16 cellular contexts compared by ENCODE assay signal in the genomic region with DNA sequence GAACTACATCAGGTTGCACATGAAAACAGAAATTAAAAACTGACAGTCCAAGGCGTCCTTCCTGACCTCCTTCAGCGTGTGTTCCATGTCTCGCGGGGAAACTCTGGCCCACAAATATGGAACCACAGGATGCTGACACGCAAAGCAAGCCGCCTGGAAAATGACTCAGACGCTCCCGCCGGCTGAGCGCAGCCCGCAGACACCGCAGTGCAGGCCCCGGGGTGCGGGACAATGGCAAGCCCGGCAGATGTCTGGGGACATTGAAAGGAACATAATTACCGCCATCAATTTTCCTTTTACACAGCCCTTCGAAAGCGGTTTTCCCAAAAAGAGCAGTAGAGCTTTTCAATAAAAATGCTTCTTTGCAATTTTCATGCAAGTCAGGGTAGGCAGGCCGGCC.
DNase-seq lines count a peak whose midpoint lies in the region; ATAC-seq, FAIRE-seq and TF ChIP-seq lines count a peak whose summit lies in the region.
"Had no signal": no experiment of that assay in that cellular context is flagged by ENCODE, and none has a peak within 500 bp of the region (broad histone marks: within the 10 kb centered on the region; RNA-seq: fewer than 3 reads in every experiment).

No MANE protein-coding gene starts in this region.

- H3K27me3 ChIP-seq in H1 (replicated peaks in 1 of 4; ENCODE audit: control insufficient read depth in 3 of 4, extremely low read depth in 1 of 4, insufficient read depth in 3 of 4, low read length in 3 of 4) (peaks cover 0 to 4% (median 2%) of the 10 kb centered on the region in 4 experiments; a peak in 2 of 7 replicates), heart right ventricle (peaks cover 0 to 8% (median 0%) of the 10 kb centered on the region in 7 donors)
- H3K27me3 ChIP-seq: upper lobe of left lung had no signal

- peak overlapping the region; percentile 36; the same call in 1 of the 2 replicates for H3K18ac ChIP-seq in H1 (ENCODE audit: extremely low read depth, low read length)

- peak overlapping the region in 1 of 4 experiments; percentile 1; a peak in 1 of 8 replicates for H3K4me3 ChIP-seq in H1 (ENCODE audit: extremely low read depth in 1 of 4, insufficient read depth in 2 of 4, low read depth in 3 of 4, low read length in 4 of 4)
- no peak overlapping the region for H3K4me3 ChIP-seq in heart right ventricle
- H3K4me3 ChIP-seq: mucosa of descending colon, upper lobe of left lung had no signal

- H3K4me3 Mint-ChIP-seq in neural crest cell, result peak overlapping the region; percentile 1
- H3K4me3 Mint-ChIP-seq: dendritic cell treated with granulocyte-macrophage colony-stimulating factor and Interleukin-4, amounts not matched to agents 40 ng/mL and 50 ng/mL, for 4 days had no signal

- H2BK20ac ChIP-seq in H1 (ENCODE audit: low read length), result no peak overlapping the region

- peak; percentile 90 for DNase-seq in Daoy (ENCODE audit: low read depth)
- peak; percentile 39 to 77 for DNase-seq in NCI-H1930 (lab: John Stamatoyannopoulos, UW)
- DNase-seq in H1 (ENCODE audit: low read depth in 1 of 2, low spot score in 2 of 2), result peak in 1 of 2 experiments; percentile 57
- no peak for DNase-seq in neural crest cell (ENCODE audit: low read depth, low spot score)
- DNase-seq in heart right ventricle, result no peak
- DNase-seq in HCEC 1CT, result no peak
- DNase-seq: activated T-cell treated with anti-CD3 and anti-CD28 coated beads, Interleukin-2, amount 50 U/mL, for 1 hour; mucosa of descending colon; NCI-H2107; stimulated activated CD4-positive, alpha-beta T cell treated with anti-CD3 and anti-CD28 coated beads, Interleukin-2, amount 100 ng/mL, for 48 hours had no signal

- no peak overlapping the region for H2AFZ ChIP-seq in H1 (ENCODE audit: low read length)

- H3K36me3 ChIP-seq in H1 (ENCODE audit: control insufficient read depth in 2 of 4, insufficient read depth in 4 of 4, low read length in 3 of 4) (no peaks in the 10 kb centered on the region), heart right ventricle (no peaks in the 10 kb centered on the region)
- H3K36me3 ChIP-seq: upper lobe of left lung had no signal

- H3K14ac ChIP-seq in H1 (ENCODE audit: insufficient read length), result no peak overlapping the region

- H4K91ac ChIP-seq in H1 (replicated peaks; ENCODE audit: insufficient read length, low read length), result no peak overlapping the region

- no peak overlapping the region for H4K8ac ChIP-seq in H1 (ENCODE audit: extremely low read depth, insufficient read depth, low read length)

- ATAC-seq in HG03457 (IDR thresholded peaks at IDR 0.05; ENCODE audit: unreplicated experiment) (no peak), HG02588 (IDR thresholded peaks at IDR 0.05; ENCODE audit: unreplicated experiment) (no peak), heart right ventricle (no peak)
- ATAC-seq: activated CD4-positive, CD25-positive, alpha-beta regulatory T cell treated with anti-CD3 and anti-CD28 coated beads, Interleukin-2, amount 50 U/mL, for 24 hours; mucosa of descending colon had no signal

- no peak for TF ChIP-seq RAD21 in H1 (IDR thresholded peaks at IDR 0.05 in 1 of 2, conservative IDR thresholded peaks at IDR 0.05 in 1 of 2; ENCODE audit: low read depth in 2 of 2, low read length in 2 of 2)

- H3K79me1 ChIP-seq in H1 (ENCODE audit: low read depth, low read length), result no peaks in the 10 kb centered on the region

- no peak overlapping the region for H3K4ac ChIP-seq in H1 (replicated peaks; ENCODE audit: insufficient read length, low read depth, low read length)

- H3K56ac ChIP-seq in H1 (replicated peaks; ENCODE audit: insufficient read length, low read depth, low read length), result no peak overlapping the region

- H3K9ac ChIP-seq in H1 (replicated peaks in 1 of 4; ENCODE audit: extremely low read depth in 1 of 4, low read depth in 3 of 4, low read length in 3 of 4), result no peak overlapping the region

- H3K27ac ChIP-seq in H1 (ENCODE audit: low read depth, low read length) (no peak overlapping the region), heart right ventricle (no peak overlapping the region)
- H3K27ac ChIP-seq: upper lobe of left lung had no signal

- no peaks in the 10 kb centered on the region for H3K23me2 ChIP-seq in H1 (ENCODE audit: low read depth, low read length)

- H2AK5ac ChIP-seq in H1 (ENCODE audit: low read depth, low read length), result no peak overlapping the region

- no peak overlapping the region for H3K23ac ChIP-seq in H1 (ENCODE audit: insufficient read length)

- no peak for TF ChIP-seq EP300 in H1 (IDR thresholded peaks at IDR 0.05; ENCODE audit: borderline replicate concordance in 1 of 2, low read depth in 2 of 2, low read length in 2 of 2)

- H3K27ac Mint-ChIP-seq in neural crest cell (ENCODE audit: unreplicated experiment), result no peak overlapping the region
- H3K27ac Mint-ChIP-seq: dendritic cell treated with granulocyte-macrophage colony-stimulating factor and Interleukin-4, amounts not matched to agents 40 ng/mL and 50 ng/mL, for 4 days had no signal

- H2BK12ac ChIP-seq in H1 (ENCODE audit: low read depth, low read length), result no peak overlapping the region

- POLR2A ChIA-PET in H1 (lab: Charles Lee; ENCODE audit: partially characterized antibody), result no interaction called here

- no peak overlapping the region for H4K5ac ChIP-seq in H1 (ENCODE audit: insufficient read length, low read depth, low read length)

- CTCF ChIA-PET in H1 (lab: Charles Lee; ENCODE audit: partially characterized antibody), result interaction anchor here (0.7 to 1.6 kb wide), 7 partner anchors 19 to 236 kb away, joined by 3 to 5 read pairs (median 3); no protein-coding TSS in a partner anchor

- no peaks in the 10 kb centered on the region for H3K27me3 Mint-ChIP-seq in neural crest cell (ENCODE audit: low read depth)
- H3K27me3 Mint-ChIP-seq: dendritic cell treated with granulocyte-macrophage colony-stimulating factor and Interleukin-4, amounts not matched to agents 40 ng/mL and 50 ng/mL, for 4 days had no signal

- TF ChIP-seq CTCF in H1 (IDR thresholded peaks at IDR 0.05; ENCODE audit: control extremely low read depth in 1 of 3, insufficient read depth in 1 of 3, low read depth in 1 of 3, low read length in 3 of 3), result no peak
- TF ChIP-seq CTCF in neural crest cell (conservative IDR thresholded peaks at IDR 0.05), result no peak
- no peak for TF ChIP-seq CTCF in heart right ventricle (IDR thresholded peaks at IDR 0.05)

- H3K79me2 ChIP-seq in H1 (ENCODE audit: control insufficient read depth in 1 of 2, insufficient read depth in 2 of 2, low read length in 2 of 2), result no peaks in the 10 kb centered on the region

- no peaks in the 10 kb centered on the region for H3K9me3 Mint-ChIP-seq in neural crest cell
- H3K9me3 Mint-ChIP-seq: dendritic cell treated with granulocyte-macrophage colony-stimulating factor and Interleukin-4, amounts not matched to agents 40 ng/mL and 50 ng/mL, for 4 days had no signal

- no peaks in the 10 kb centered on the region for H4K20me1 ChIP-seq in H1 (replicated peaks in 1 of 2; ENCODE audit: control insufficient read depth in 1 of 2, insufficient read depth in 2 of 2, low read length in 2 of 2)

- no peaks in the 10 kb centered on the region for H3K36me3 Mint-ChIP-seq in neural crest cell (ENCODE audit: low read depth)

- H2BK5ac ChIP-seq in H1 (ENCODE audit: low read depth, low read length), result 0 out of 2 replicates have a peak overlapping the region, but pooled peaks have one; percentile 26

- no peak for FAIRE-seq in H1 (lab: Jason Lieb, UNC)
- FAIRE-seq: islet of Langerhans had no signal

- H2BK120ac ChIP-seq in H1 (replicated peaks; ENCODE audit: low read depth, low read length), result no peak overlapping the region

- peaks cover 2 to 9% (median 2%) of the 10 kb centered on the region in 4 experiments; a peak in 6 of 7 replicates for H3K4me1 ChIP-seq in H1 (replicated peaks in 1 of 4; ENCODE audit: control insufficient read depth in 3 of 4, insufficient read depth in 4 of 4, low read length in 3 of 4)
- H3K4me1 ChIP-seq in heart right ventricle, result no peaks in the 10 kb centered on the region
- H3K4me1 ChIP-seq: upper lobe of left lung had no signal

- H3K4me2 ChIP-seq in H1 (ENCODE audit: insufficient read depth in 1 of 2, low read depth in 2 of 2, low read length in 2 of 2), result peak overlapping the region in 1 of 2 experiments; percentile 15; a peak in 1 of 4 replicates

- H2BK15ac ChIP-seq in H1 (ENCODE audit: low read length), result no peak overlapping the region

- intact Hi-C loops in heart right ventricle (cut with DNase I), result no loop called here

- TF ChIP-seq POLR2A in H1 (IDR thresholded peaks at IDR 0.05; ENCODE audit: control extremely low read depth in 1 of 2, low read depth in 2 of 2, low read length in 2 of 2), result no peak

- H3K4me1 Mint-ChIP-seq in neural crest cell, result peaks cover 64% of the 10 kb centered on the region

- 57% methylated on average over 19 of the region's 19 CpGs; no CpG with 5 or more reads in 1 of the 2 experiments for WGBS in H1 (ENCODE audit: extremely low coverage in 1 of 2, insufficient coverage in 1 of 2, insufficient read length in 1 of 2, insufficient replicate concordance in 2 of 2, low coverage in 1 of 2, low lambda C conversion rate in 2 of 2, missing lambda C conversion rate in 1 of 2), 2 experiments
- 83 to 87% methylated on average over 19 of the region's 19 CpGs for WGBS in heart right ventricle, 2 donors

- H3K9me3 ChIP-seq in H1 (ENCODE audit: insufficient read depth in 2 of 2, low read depth in 1 of 2, low read length in 1 of 2) (no peaks in the 10 kb centered on the region), heart right ventricle (no peaks in the 10 kb centered on the region)
- H3K9me3 ChIP-seq: mucosa of descending colon, upper lobe of left lung had no signal

TF ChIP-seq in H1, 55 proteins besides CTCF, POLR2A, EP300 and RAD21:
- TF ChIP-seq CTBP2 (IDR thresholded peaks at IDR 0.05; ENCODE audit: borderline replicate concordance, insufficient read depth, insufficient read length, low read length) (no peak), JUN (IDR thresholded peaks at IDR 0.05; ENCODE audit: low read depth, low read length) (no peak), TCF12 (IDR thresholded peaks at IDR 0.05; ENCODE audit: low read depth, low read length) (no peak)

Comparison
In these comparisons a context has a peak if more than half of its experiments do, and no peak if none do; other contexts are left out.
1. DNase-seq: peak in Daoy (single experiment) and NCI-H1930 (2 of 2); none in neural crest cell (single experiment), heart right ventricle (0 of 2) and HCEC 1CT (single experiment).